Comparison of ENCODE assay signal across 8 cellular contexts in the genomic region with DNA sequence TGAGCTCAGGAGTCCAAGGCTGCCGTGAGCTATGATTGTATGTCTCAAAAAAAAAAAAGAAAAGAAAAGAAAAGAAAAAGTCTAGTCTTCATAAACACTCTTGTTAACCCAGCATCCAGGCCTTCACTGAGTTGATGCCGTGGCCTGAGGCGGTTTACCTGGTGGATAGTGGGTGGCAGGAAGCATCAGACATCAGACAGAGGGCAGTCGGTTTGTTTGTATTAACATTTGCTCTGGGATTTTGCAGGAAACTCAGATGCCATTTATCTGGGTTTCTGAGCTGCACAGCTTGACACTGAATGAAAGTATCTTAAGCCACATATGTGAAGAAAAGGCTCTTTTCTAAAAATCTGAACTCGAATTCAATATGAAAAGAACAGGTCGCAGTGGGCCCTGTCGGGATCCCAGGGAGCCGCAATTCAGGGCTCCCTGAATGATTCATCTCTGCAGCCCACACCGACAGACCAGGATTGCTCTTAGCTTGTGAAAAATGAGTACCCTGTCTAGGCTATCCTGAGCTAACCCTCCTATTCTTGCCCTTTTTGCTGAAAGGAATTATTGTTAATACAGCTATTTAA. TPM values are rescaled to one million over a fixed set of nuclear protein-coding genes. Genes with fewer than 3 reads are reported as not detected.
DNase-seq lines count a peak whose midpoint lies in the region; ATAC-seq and TF ChIP-seq lines count a peak whose summit lies in the region.

No MANE protein-coding gene starts in this region.

- H3K9me3 ChIP-seq in ES-I3 (ENCODE audit: control insufficient read depth, insufficient read depth, low read length), result no peaks in the 10 kb centered on the region
- no peaks in the 10 kb centered on the region for H3K9me3 ChIP-seq in Panc1 (ENCODE audit: control insufficient read depth, insufficient read depth, low read depth, low read length)

- H3K36me3 Mint-ChIP-seq in endothelial cell (ENCODE audit: low read depth, unreplicated experiment) (peaks cover 8% of the 10 kb centered on the region), progenitor cell of endocrine pancreas (ENCODE audit: insufficient read depth) (peaks cover 2% of the 10 kb centered on the region)

- peak overlapping the region; percentile 61 to 65 for H3K4me3 ChIP-seq in Panc1 (ENCODE audit: low read depth in 2 of 2, low read length in 2 of 2)

- H3K4me1 Mint-ChIP-seq in endothelial cell (ENCODE audit: unreplicated experiment), result peaks cover 24% of the 10 kb centered on the region
- peaks cover 23% of the 10 kb centered on the region for H3K4me1 Mint-ChIP-seq in progenitor cell of endocrine pancreas (ENCODE audit: low read depth)

- H3K36me3 ChIP-seq in ES-I3 (ENCODE audit: insufficient read depth, low read length), result no peaks in the 10 kb centered on the region
- H3K36me3 ChIP-seq in Panc1 (ENCODE audit: control insufficient read depth, insufficient read depth, low read length), result peaks cover 4% of the 10 kb centered on the region; the same call in 1 of the 2 replicates

- intact Hi-C loops in Panc1 (cut with micrococcal nuclease; ENCODE audit: unreplicated experiment), result no loop called here

- no peaks in the 10 kb centered on the region for H3K9me3 Mint-ChIP-seq in endothelial cell (ENCODE audit: unreplicated experiment)
- H3K9me3 Mint-ChIP-seq in progenitor cell of endocrine pancreas (ENCODE audit: low read depth), result no peaks in the 10 kb centered on the region

- no peak for TF ChIP-seq CTCF in Panc1 (IDR thresholded peaks at IDR 0.05)
- TF ChIP-seq CTCF in endothelial cell (IDR thresholded peaks at IDR 0.05; ENCODE audit: unreplicated experiment), result no peak
- no peak for TF ChIP-seq CTCF in progenitor cell of endocrine pancreas (IDR thresholded peaks at IDR 0.05; ENCODE audit: unreplicated experiment)
- TF ChIP-seq CTCF in GM13977 (IDR thresholded peaks at IDR 0.05; ENCODE audit: extremely low read depth, insufficient read depth, missing control alignments), result no peak

- H3K27ac Mint-ChIP-seq in endothelial cell (ENCODE audit: unreplicated experiment) (peak overlapping the region; percentile 84), progenitor cell of endocrine pancreas (peak overlapping the region; percentile 99)

- peak overlapping the region; percentile 90 for H3K4me3 Mint-ChIP-seq in endothelial cell (ENCODE audit: unreplicated experiment)
- peak overlapping the region; percentile 82 for H3K4me3 Mint-ChIP-seq in progenitor cell of endocrine pancreas (ENCODE audit: low read depth)

- POLR2A ChIA-PET in Panc1 (lab: Charles Lee), result interaction anchor here (0.6 kb wide), 2 partner anchors 13 to 51 kb away, joined by 3 to 5 read pairs; no protein-coding TSS in a partner anchor

- peaks cover 3% of the 10 kb centered on the region for H3K27me3 Mint-ChIP-seq in endothelial cell (ENCODE audit: unreplicated experiment)
- no peaks in the 10 kb centered on the region for H3K27me3 Mint-ChIP-seq in progenitor cell of endocrine pancreas

- H3K27me3 ChIP-seq in Panc1 (ENCODE audit: control insufficient read depth, insufficient read depth, low read length), result no peaks in the 10 kb centered on the region

- peak overlapping the region; percentile 56 for H3K9ac ChIP-seq in ES-I3 (ENCODE audit: low read depth, low read length)

- ATAC-seq in Panc1, result no peak
- ATAC-seq in HG03095 (IDR thresholded peaks at IDR 0.05; ENCODE audit: unreplicated experiment), result no peak

- H3K27ac ChIP-seq in Panc1 (ENCODE audit: low read length), result peak overlapping the region; percentile 92

- H3K4me1 ChIP-seq in ES-I3 (ENCODE audit: insufficient read depth, low read length) (peaks cover 25% of the 10 kb centered on the region), Panc1 (ENCODE audit: control insufficient read depth, insufficient read depth, low read length) (peaks cover 23% of the 10 kb centered on the region)

- CTCF ChIA-PET in Panc1 (lab: Charles Lee), result no interaction called here

- DNase-seq in Panc1 (ENCODE audit: low read depth, low spot score) (no peak), endothelial cell (ENCODE audit: low spot score) (no peak), progenitor cell of endocrine pancreas (ENCODE audit: low spot score, unreplicated experiment) (no peak), SKM-1 treated with dmso at 0.1 percent for 144 hours (lab: John Stamatoyannopoulos, UW; ENCODE audit: unreplicated experiment) (no peak), GM13977 (ENCODE audit: low spot score) (no peak)
- no peak for DNase-seq in activated CD8-positive, alpha-beta memory T cell treated with anti-CD3 and anti-CD28 coated beads for 24 hours

- BruUV-seq in Panc1 (replicated peaks; lab: Mats Ljungman, UMichigan), result TSS peak; percentile 27

- in situ Hi-C loops in Panc1 (cut with HindIII; ENCODE audit: low pct_unique_long_range_greater_than_20kb, low sequenced_read_pairs) (no loop called here), GM13977 (cut with MboI; ENCODE audit: low pct_unique_long_range_greater_than_20kb, low sequenced_read_pairs, unreplicated experiment) (no loop called here)

RNA-seq across cellular contexts. Expression of a gene that starts 1.1 kb away (rescaled TPM):
- total RNA-seq in Panc1 (2021; ENCODE audit: unreplicated experiment) (32.3 TPM), endothelial cell (ENCODE audit: unreplicated experiment) (36.8 TPM), progenitor cell of endocrine pancreas (53.8 and 57.4 TPM in 2 replicates)
- 48.9 TPM for polyA plus RNA-seq in Panc1 (2012; ENCODE audit: insufficient read length)

RNA-seq across cellular contexts. Expression of a gene that starts 56.8 kb away (rescaled TPM):
- not detected for total RNA-seq in Panc1 (2021; ENCODE audit: unreplicated experiment)
- polyA plus RNA-seq in Panc1 (2012; ENCODE audit: insufficient read length), result not detected
- total RNA-seq in endothelial cell (ENCODE audit: unreplicated experiment), result not detected
- not detected in 2 replicates for total RNA-seq in progenitor cell of endocrine pancreas
